1 cellular context compared by ENCODE assay signal in genomic region chr22:24926428-24926725, GRCh38.
TF ChIP-seq lines count a peak whose summit lies in the region.

No MANE protein-coding gene starts in this region.

TF ChIP-seq in GM23338, 12 proteins besides CTCF, POLR2A, EP300 and RAD21 (continued from another document):
- TF ChIP-seq POLR2AphosphoS5 (IDR thresholded peaks at IDR 0.05; ENCODE audit: low read depth) (no peak), ZNF331 (CRISPR knock-in tag; IDR thresholded peaks at IDR 0.05; ENCODE audit: low read depth) (no peak)
- TF ChIP-seq, protein P1, sequence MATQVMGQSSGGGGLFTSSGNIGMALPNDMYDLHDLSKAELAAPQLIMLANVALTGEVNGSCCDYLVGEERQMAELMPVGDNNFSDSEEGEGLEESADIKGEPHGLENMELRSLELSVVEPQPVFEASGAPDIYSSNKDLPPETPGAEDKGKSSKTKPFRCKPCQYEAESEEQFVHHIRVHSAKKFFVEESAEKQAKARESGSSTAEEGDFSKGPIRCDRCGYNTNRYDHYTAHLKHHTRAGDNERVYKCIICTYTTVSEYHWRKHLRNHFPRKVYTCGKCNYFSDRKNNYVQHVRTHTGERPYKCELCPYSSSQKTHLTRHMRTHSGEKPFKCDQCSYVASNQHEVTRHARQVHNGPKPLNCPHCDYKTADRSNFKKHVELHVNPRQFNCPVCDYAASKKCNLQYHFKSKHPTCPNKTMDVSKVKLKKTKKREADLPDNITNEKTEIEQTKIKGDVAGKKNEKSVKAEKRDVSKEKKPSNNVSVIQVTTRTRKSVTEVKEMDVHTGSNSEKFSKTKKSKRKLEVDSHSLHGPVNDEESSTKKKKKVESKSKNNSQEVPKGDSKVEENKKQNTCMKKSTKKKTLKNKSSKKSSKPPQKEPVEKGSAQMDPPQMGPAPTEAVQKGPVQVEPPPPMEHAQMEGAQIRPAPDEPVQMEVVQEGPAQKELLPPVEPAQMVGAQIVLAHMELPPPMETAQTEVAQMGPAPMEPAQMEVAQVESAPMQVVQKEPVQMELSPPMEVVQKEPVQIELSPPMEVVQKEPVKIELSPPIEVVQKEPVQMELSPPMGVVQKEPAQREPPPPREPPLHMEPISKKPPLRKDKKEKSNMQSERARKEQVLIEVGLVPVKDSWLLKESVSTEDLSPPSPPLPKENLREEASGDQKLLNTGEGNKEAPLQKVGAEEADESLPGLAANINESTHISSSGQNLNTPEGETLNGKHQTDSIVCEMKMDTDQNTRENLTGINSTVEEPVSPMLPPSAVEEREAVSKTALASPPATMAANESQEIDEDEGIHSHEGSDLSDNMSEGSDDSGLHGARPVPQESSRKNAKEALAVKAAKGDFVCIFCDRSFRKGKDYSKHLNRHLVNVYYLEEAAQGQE (IDR thresholded peaks at IDR 0.05; ENCODE audit: unreplicated experiment) = no peak
